In genomic region chr5:33969572-33970452, GRCh38 we compare ENCODE assay signal across 8 cellular contexts. TPM values are rescaled to one million over a fixed set of nuclear protein-coding genes. Genes with fewer than 3 reads are reported as not detected.
DNase-seq lines count a peak whose midpoint lies in the region; ATAC-seq, FAIRE-seq and TF ChIP-seq lines count a peak whose summit lies in the region.

No MANE protein-coding gene starts in this region.

- no peaks in the 10 kb centered on the region for H3K79me2 ChIP-seq in K562 (ENCODE audit: control insufficient read depth, insufficient read depth, low read length)

- H3K27me3 ChIP-seq in AG04450 (ENCODE audit: control insufficient read depth, insufficient read depth, low read length) (peaks cover 11% of the 10 kb centered on the region), K562 (ENCODE audit: control insufficient read depth in 2 of 2, insufficient read depth in 2 of 2, low read length in 2 of 2) (peaks cover 5 to 10% of the 10 kb centered on the region in 2 experiments; a peak in 4 of 5 replicates)

- H3K4me2 ChIP-seq in K562 (ENCODE audit: insufficient read depth, low read length) = no peak overlapping the region

- BruUV-seq in K562 (replicated peaks; lab: Mats Ljungman, UMichigan) = no TSS peak

- H3K36me3 ChIP-seq in K562 (ENCODE audit: control insufficient read depth, insufficient read depth, low read length) = no peaks in the 10 kb centered on the region

- DNase-seq in AG04450 (ENCODE audit: low read depth, low spot score) (peak; percentile 43), NCI-H524 (lab: John Stamatoyannopoulos, UW) (peak; percentile 58 to 73), K562 (ENCODE audit: extremely low read depth in 1 of 4, low spot score in 3 of 4) (peak in 2 of 4 experiments; percentile 34 to 43), iris pigment epithelial cell (ENCODE audit: low read depth) (peak; percentile 73), superior temporal gyrus (ENCODE audit: extremely low spot score) (peak; percentile 44), COLO668 (lab: John Stamatoyannopoulos, UW; ENCODE audit: unreplicated experiment) (no peak)

- in situ Hi-C loops in K562 (cut with MboI) = no loop called here

- TF ChIP-seq RAD21 in K562 (CRISPR knock-in tag; conservative IDR thresholded peaks at IDR 0.05 in 1 of 2, IDR thresholded peaks at IDR 0.05 in 1 of 2) = peak; percentile 50 to 72

- POLR2A ChIA-PET in AG04450 (lab: Yijun Ruan, JAX) (interaction anchor here (0.6 to 1.1 kb wide), 2 partner anchors 38 to 598 kb away, joined by 3 read pairs; no protein-coding TSS in a partner anchor), K562 (lab: Yijun Ruan, JAX) (interaction anchor here (0.6 to 1.0 kb wide), 2 partner anchors 9 to 189 kb away, joined by 3 to 4 read pairs; no protein-coding TSS in a partner anchor)

- no peaks in the 10 kb centered on the region for H3K4me1 ChIP-seq in K562 (replicated peaks in 1 of 2; ENCODE audit: control insufficient read depth in 2 of 2, insufficient read depth in 2 of 2, low read length in 2 of 2)

- H3K4me3 ChIP-seq in AG04450 (ENCODE audit: low read depth, low read length) = no peak overlapping the region
- H3K4me3 ChIP-seq in K562 = no peak overlapping the region

- H4K20me1 ChIP-seq in K562 (replicated peaks; ENCODE audit: control insufficient read depth, insufficient read depth, low read length) = no peaks in the 10 kb centered on the region

- H3K9ac ChIP-seq in K562 (ENCODE audit: insufficient read depth in 1 of 2, low read depth in 2 of 2, low read length in 2 of 2) = 0 out of 4 replicates have a peak overlapping the region, but pooled peaks of 1 of the 2 experiments have one; percentile 23

- no peaks in the 10 kb centered on the region for H3K9me1 ChIP-seq in K562 (ENCODE audit: control insufficient read depth, insufficient read depth, low read length)

- WGBS in K562 (ENCODE audit: insufficient coverage, low coverage, missing lambda C conversion rate) = 2% methylated on average over 10 of the region's 10 CpGs

- intact Hi-C loops in K562 (cut with micrococcal nuclease) = no loop called here

- CTCF ChIA-PET in AG04450 (lab: Charles Lee) (interaction anchor here (0.5 to 4.3 kb wide), 73 partner anchors 9 to 1150 kb away, joined by 3 to 126 read pairs (median 4); partner anchors contain the start of genes ADAMTS12, RXFP3 and TARS1), K562 (lab: Yijun Ruan, JAX; ENCODE audit: low intra/inter-chr PET ratio) (interaction anchor here (1.4 kb wide), 1 partner anchor 534 kb away, joined by 5 read pairs; no protein-coding TSS in a partner anchor)

- TF ChIP-seq CTCF in AG04450 (IDR thresholded peaks at IDR 0.05; ENCODE audit: low read depth, low read length) = peak; percentile 96
- peak; percentile 54 to 80 (median 70); a peak in 5 of 6 replicates for TF ChIP-seq CTCF in K562 (IDR thresholded peaks at IDR 0.05 in 2 of 3, conservative IDR thresholded peaks at IDR 0.05 in 1 of 3; ENCODE audit: insufficient read depth in 2 of 3, low read depth in 1 of 3, low read length in 3 of 3)

- TF ChIP-seq EP300 in K562 (IDR thresholded peaks at IDR 0.05; ENCODE audit: low read length) = no peak

- peak; percentile 65 for FAIRE-seq in K562 (lab: Jason Lieb, UNC)

- H3K27ac ChIP-seq in AG04450 (ENCODE audit: low read depth, low read length) (no peak overlapping the region), K562 (ENCODE audit: extremely low read depth, low read depth, low read length) (no peak overlapping the region)

- H2AFZ ChIP-seq in K562 (ENCODE audit: low read depth, low read length) = peak overlapping the region; percentile 73

- ATAC-seq in GM18499 (IDR thresholded peaks at IDR 0.05; ENCODE audit: insufficient read depth, unreplicated experiment) = peak; percentile 71
- peak; percentile 73 for ATAC-seq in HG02938 (IDR thresholded peaks at IDR 0.05; ENCODE audit: unreplicated experiment)
- ATAC-seq in K562 = peak; percentile 94

- H3K9me3 ChIP-seq in AG04450 (ENCODE audit: control insufficient read depth, insufficient read depth, low read length) = no peaks in the 10 kb centered on the region
- no peaks in the 10 kb centered on the region for H3K9me3 ChIP-seq in K562 (replicated peaks; ENCODE audit: control insufficient read depth, insufficient read depth, low read depth, low read length)

- no peak for TF ChIP-seq POLR2A in K562 (conservative IDR thresholded peaks at IDR 0.05)

TF ChIP-seq in K562, 482 proteins besides CTCF, POLR2A, EP300 and RAD21 (continues in another document):
- TF ChIP-seq SRF (CRISPR knock-in tag; IDR thresholded peaks at IDR 0.05) = no peak
- TF ChIP-seq FOXA3 (CRISPR knock-in tag; conservative IDR thresholded peaks at IDR 0.05 in 1 of 2, IDR thresholded peaks at IDR 0.05 in 1 of 2) = no peak
- peak; percentile 57 for TF ChIP-seq SMC3 (conservative IDR thresholded peaks at IDR 0.05; ENCODE audit: insufficient read depth, low read depth, low read length)
- no peak for TF ChIP-seq ZNF175 (CRISPR knock-in tag; IDR thresholded peaks at IDR 0.05; ENCODE audit: low read depth)
- no peak for TF ChIP-seq ID3 (CRISPR knock-in tag; IDR thresholded peaks at IDR 0.05)
- no peak for TF ChIP-seq ID3 (tag; IDR thresholded peaks at IDR 0.05)
- no peak for TF ChIP-seq CHD1 (IDR thresholded peaks at IDR 0.05; ENCODE audit: low read length)

RNA-seq across cellular contexts. Expression of gene SLC45A2, which starts 14.7 kb away (rescaled TPM):
- polyA plus RNA-seq in AG04450 (2011; rRNA removed) (not detected in 2 replicates), K562 (2011; rRNA removed) (not detected in 2 replicates), K562 (2014; fragmentation: Illumina TruSeq; extraction: Trizol) (0.24 TPM in 1 of 2 replicates, not detected in the other), K562 (2014; fragmentation: Nextera tagmentation; extraction: Ambion mirVana) (under 1 TPM; 0.03 to 0.14 TPM), K562 (2014; rRNA removed) (0.26 and 0.29 TPM in 2 replicates)
- not detected in 2 replicates for polyA minus RNA-seq in AG04450 (2011; rRNA and poly(A)+ RNA removed)
- total RNA-seq in K562 (2011; cell fraction: chromatin; rRNA removed; ENCODE audit: low replicate concordance) = not detected in 2 replicates
- 0.17 TPM in 1 of 2 replicates, not detected in the other for total RNA-seq in K562 (2011; cell fraction: nucleolus; rRNA removed)
- total RNA-seq in K562 (2011; cell fraction: nucleoplasm; rRNA removed) = not detected in 2 replicates
- total RNA-seq in K562 (2014; rRNA removed) (not detected in 2 replicates), K562 (2014; rRNA removed; fragmentation: Illumina TruSeq; extraction: Trizol) (0.06 TPM in 1 of 2 replicates, not detected in the other), K562 (2015; rRNA removed; fragmentation: Illumina TruSeq; extraction: Trizol) (0.23 and 0.25 TPM in 2 replicates), K562 (2021) (0.13 and 0.16 TPM in 2 replicates)
- polyA plus RNA-seq in K562 (2011; cell fraction: cytosol; rRNA removed) = not detected in 2 replicates
- polyA plus RNA-seq in K562 (2011; cell fraction: nucleus; rRNA removed) = 0.04 and 0.13 TPM in 2 replicates
- polyA plus RNA-seq in K562 (2012) = 0.10 and 0.17 TPM in 2 replicates
- not detected in 2 replicates for polyA minus RNA-seq in K562 (2011; rRNA and poly(A)+ RNA removed)
- not detected in 2 replicates for polyA minus RNA-seq in K562 (2011; cell fraction: cytosol; rRNA and poly(A)+ RNA removed)
- polyA minus RNA-seq in K562 (2011; cell fraction: nucleus; rRNA and poly(A)+ RNA removed) = not detected in 2 replicates

RNA-seq across cellular contexts. Expression of gene RXFP3, which starts 33.6 kb away (rescaled TPM):
- polyA plus RNA-seq in AG04450 (2011; rRNA removed) = not detected in 2 replicates
- not detected in 2 replicates for polyA minus RNA-seq in AG04450 (2011; rRNA and poly(A)+ RNA removed)
- total RNA-seq in K562 (2011; cell fraction: chromatin; rRNA removed; ENCODE audit: low replicate concordance) = not detected in 2 replicates
- not detected in 2 replicates for total RNA-seq in K562 (2011; cell fraction: nucleolus; rRNA removed)
- not detected in 2 replicates for total RNA-seq in K562 (2011; cell fraction: nucleoplasm; rRNA removed)
- total RNA-seq in K562 (2014; rRNA removed) = not detected in 2 replicates
- total RNA-seq in K562 (2014; rRNA removed; fragmentation: Illumina TruSeq; extraction: Trizol) = not detected in 2 replicates
- not detected in 2 replicates for total RNA-seq in K562 (2015; rRNA removed; fragmentation: Illumina TruSeq; extraction: Trizol)
- not detected in 2 replicates for total RNA-seq in K562 (2021)
- polyA plus RNA-seq in K562 (2011; rRNA removed) = not detected in 2 replicates
- polyA plus RNA-seq in K562 (2011; cell fraction: cytosol; rRNA removed) = not detected in 2 replicates
- polyA plus RNA-seq in K562 (2011; cell fraction: nucleus; rRNA removed) = not detected in 2 replicates
- not detected in 2 replicates for polyA plus RNA-seq in K562 (2012)
- polyA plus RNA-seq in K562 (2014; fragmentation: Illumina TruSeq; extraction: Trizol) = not detected in 2 replicates
- polyA plus RNA-seq in K562 (2014; fragmentation: Nextera tagmentation; extraction: Ambion mirVana) = not detected
- polyA plus RNA-seq in K562 (2014; rRNA removed) = not detected in 2 replicates
- not detected in 2 replicates for polyA minus RNA-seq in K562 (2011; rRNA and poly(A)+ RNA removed)
- polyA minus RNA-seq in K562 (2011; cell fraction: cytosol; rRNA and poly(A)+ RNA removed) = not detected in 2 replicates
- not detected in 2 replicates for polyA minus RNA-seq in K562 (2011; cell fraction: nucleus; rRNA and poly(A)+ RNA removed)

RNA-seq across cellular contexts. Expression of gene AMACR, which starts 38.0 kb away (rescaled TPM):
- polyA plus RNA-seq in AG04450 (2011; rRNA removed) (8.0 and 10.0 TPM in 2 replicates), K562 (2011; rRNA removed) (3.9 and 4.2 TPM in 2 replicates), K562 (2014; fragmentation: Illumina TruSeq; extraction: Trizol) (3.5 and 3.8 TPM in 2 replicates), K562 (2014; fragmentation: Nextera tagmentation; extraction: Ambion mirVana) (under 1 TPM; 0.72 to 0.81 TPM), K562 (2014; rRNA removed) (4.1 and 5.0 TPM in 2 replicates)
- 4.6 TPM in 2 replicates for polyA minus RNA-seq in AG04450 (2011; rRNA and poly(A)+ RNA removed)
- 0.65 and 1.2 TPM in 2 replicates for total RNA-seq in K562 (2011; cell fraction: chromatin; rRNA removed; ENCODE audit: low replicate concordance)
- 0.66 and 1.3 TPM in 2 replicates for total RNA-seq in K562 (2011; cell fraction: nucleolus; rRNA removed)
- 0.95 and 1.3 TPM in 2 replicates for total RNA-seq in K562 (2011; cell fraction: nucleoplasm; rRNA removed)
- total RNA-seq in K562 (2014; rRNA removed) (2.2 and 3.5 TPM in 2 replicates), K562 (2014; rRNA removed; fragmentation: Illumina TruSeq; extraction: Trizol) (4.4 and 4.5 TPM in 2 replicates), K562 (2015; rRNA removed; fragmentation: Illumina TruSeq; extraction: Trizol) (2.1 and 4.0 TPM in 2 replicates), K562 (2021) (4.6 and 5.1 TPM in 2 replicates)
- polyA plus RNA-seq in K562 (2011; cell fraction: cytosol; rRNA removed) = 2.5 and 3.8 TPM in 2 replicates
- polyA plus RNA-seq in K562 (2011; cell fraction: nucleus; rRNA removed) = 0.98 and 1.6 TPM in 2 replicates
- polyA plus RNA-seq in K562 (2012) = 3.3 and 5.1 TPM in 2 replicates
- 3.8 and 4.9 TPM in 2 replicates for polyA minus RNA-seq in K562 (2011; rRNA and poly(A)+ RNA removed)
- 1.3 and 3.0 TPM in 2 replicates for polyA minus RNA-seq in K562 (2011; cell fraction: cytosol; rRNA and poly(A)+ RNA removed)
- 1.5 and 1.8 TPM in 2 replicates for polyA minus RNA-seq in K562 (2011; cell fraction: nucleus; rRNA and poly(A)+ RNA removed)
